Comparison of ENCODE assay signal across 1 cellular context in the genomic region with DNA sequence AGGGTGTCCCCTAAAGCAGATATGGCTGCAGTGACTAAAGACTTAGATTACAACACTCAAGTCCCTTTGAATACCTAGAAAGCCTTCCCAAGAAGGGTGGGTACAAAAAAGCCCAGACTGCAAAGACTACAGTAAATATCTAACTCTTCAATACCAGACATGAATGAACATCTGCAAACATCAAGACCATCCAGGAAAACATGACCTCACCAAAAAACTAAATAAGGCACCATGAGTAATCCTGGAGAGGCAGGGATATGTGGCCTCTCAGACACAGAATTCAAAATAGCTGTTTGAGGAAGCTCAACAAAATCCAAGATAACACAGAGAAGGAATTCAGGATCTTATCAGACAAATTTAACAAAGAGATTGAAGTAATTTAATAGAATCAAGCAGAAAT.
TF ChIP-seq lines count a peak whose summit lies in the region.

No MANE protein-coding gene starts in this region.

TF ChIP-seq in A549, 52 proteins besides CTCF, POLR2A, EP300 and RAD21 (continued from another document):
- TF ChIP-seq, protein P1, sequence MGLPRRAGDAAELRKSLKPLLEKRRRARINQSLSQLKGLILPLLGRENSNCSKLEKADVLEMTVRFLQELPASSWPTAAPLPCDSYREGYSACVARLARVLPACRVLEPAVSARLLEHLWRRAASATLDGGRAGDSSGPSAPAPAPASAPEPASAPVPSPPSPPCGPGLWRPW (IDR thresholded peaks at IDR 0.05): no peak
- TF ChIP-seq GATA3 (IDR thresholded peaks at IDR 0.05; ENCODE audit: borderline replicate concordance): no peak
- TF ChIP-seq ZFP36 (IDR thresholded peaks at IDR 0.05; ENCODE audit: borderline replicate concordance, partially characterized antibody): no peak
- TF ChIP-seq ZSCAN20 (CRISPR knock-in tag; IDR thresholded peaks at IDR 0.05): no peak
- no peak for TF ChIP-seq PBX3 (IDR thresholded peaks at IDR 0.05)
- no peak for TF ChIP-seq FOXS1 (CRISPR knock-in tag; IDR thresholded peaks at IDR 0.05)
